8 cellular contexts compared by ENCODE assay signal in the genomic region with DNA sequence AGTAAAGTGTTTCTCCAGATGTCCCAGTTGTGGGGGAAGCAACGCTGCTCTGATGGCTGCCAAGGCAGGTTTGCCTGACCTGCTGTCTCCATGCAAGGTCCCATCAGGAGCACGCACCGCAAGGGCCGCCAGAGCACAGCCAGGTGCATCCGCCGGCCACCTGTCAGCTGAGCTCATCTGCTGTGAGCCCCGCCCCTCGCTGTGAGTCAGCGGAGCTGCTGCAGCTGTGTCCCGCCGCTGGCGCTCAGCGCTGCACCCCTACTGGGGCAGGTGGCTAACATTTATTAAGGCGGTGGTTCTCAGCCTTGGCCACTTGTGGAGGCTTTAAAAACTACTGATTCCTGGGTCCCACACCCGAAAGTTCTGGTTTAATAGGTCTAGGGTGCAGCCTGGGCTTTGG.
DNase-seq lines count a peak whose midpoint lies in the region; ATAC-seq, FAIRE-seq and TF ChIP-seq lines count a peak whose summit lies in the region.

No MANE protein-coding gene starts in this region.

- no peak overlapping the region for H3K4me3 ChIP-seq in small intestine (ENCODE audit: low read depth in 1 of 2, low read length in 2 of 2)

- H3K27me3 ChIP-seq in small intestine (ENCODE audit: control insufficient read depth in 2 of 2, insufficient read depth in 2 of 2, low read length in 2 of 2): no peaks in the 10 kb centered on the region

- intact Hi-C loops in left cardiac atrium (cut with DNase I): no loop called here
- intact Hi-C loops in Right ventricle myocardium inferior (cut with DNase I): loop anchor here (5.0 kb wide), 1 partner anchor 395 kb away; no protein-coding TSS in a partner anchor

- no peak overlapping the region for H3K4me3 Mint-ChIP-seq in endothelial cell (ENCODE audit: unreplicated experiment)

- peaks cover 3% of the 10 kb centered on the region for H3K27me3 Mint-ChIP-seq in endothelial cell (ENCODE audit: unreplicated experiment)

- no peak for TF ChIP-seq CTCF in endothelial cell (IDR thresholded peaks at IDR 0.05; ENCODE audit: unreplicated experiment)

- no peaks in the 10 kb centered on the region for H3K36me3 Mint-ChIP-seq in endothelial cell (ENCODE audit: low read depth, unreplicated experiment)

- H3K4me1 ChIP-seq in small intestine (ENCODE audit: control insufficient read depth in 2 of 2, insufficient read depth in 1 of 2, low read depth in 1 of 2, low read length in 1 of 2): no peaks in the 10 kb centered on the region

- H3K9me3 ChIP-seq in small intestine (ENCODE audit: control insufficient read depth, low read depth): no peaks in the 10 kb centered on the region

- peaks cover 7% of the 10 kb centered on the region for H3K4me1 Mint-ChIP-seq in endothelial cell (ENCODE audit: unreplicated experiment)

- 7 to 34% (median 24%) methylated on average over 13 to 15 of the region's 15 CpGs for WGBS in small intestine, 3 donors

- H3K36me3 ChIP-seq in small intestine (ENCODE audit: control insufficient read depth in 2 of 2, insufficient read depth in 2 of 2, low read length in 2 of 2): no peaks in the 10 kb centered on the region

- H3K27ac Mint-ChIP-seq in endothelial cell (ENCODE audit: unreplicated experiment): no peak overlapping the region

- DNase-seq in left cardiac atrium: no peak
- DNase-seq in Right ventricle myocardium inferior (ENCODE audit: missing footprints): no peak
- peak; percentile 73 for DNase-seq in NAMALWA (ENCODE audit: low spot score)
- peak; percentile 51 for DNase-seq in endothelial cell (ENCODE audit: low spot score)
- DNase-seq in small intestine: peak; percentile 67
- no peak for DNase-seq in NOMO-1 treated with dmso at 0.1 percent for 144 hours (lab: John Stamatoyannopoulos, UW; ENCODE audit: unreplicated experiment)

- H3K9me3 Mint-ChIP-seq in endothelial cell (ENCODE audit: unreplicated experiment): no peaks in the 10 kb centered on the region

- no peak for FAIRE-seq in small intestine (lab: Jason Lieb, UNC)

- H3K27ac ChIP-seq in small intestine (ENCODE audit: low read depth in 1 of 2, low read length in 1 of 2): no peak overlapping the region

- ATAC-seq in left cardiac atrium (peak; percentile 36 to 79), Right ventricle myocardium inferior (no peak), HG03196 (IDR thresholded peaks at IDR 0.05; ENCODE audit: unreplicated experiment) (no peak)
- peak; percentile 79 to 82 for ATAC-seq in activated CD4-positive, CD25-positive, alpha-beta regulatory T cell treated with anti-CD3 and anti-CD28 coated beads, Interleukin-2, amount 50 U/mL, for 24 hours

Comparison
In these comparisons a context has a peak if more than half of its experiments do, and no peak if none do; other contexts are left out.
1. ATAC-seq: peak in left cardiac atrium (2 of 2) and activated CD4-positive, CD25-positive, alpha-beta regulatory T cell treated with anti-CD3 and anti-CD28 coated beads, Interleukin-2, amount 50 U/mL, for 24 hours (2 of 2); none in Right ventricle myocardium inferior (single experiment) and HG03196 (single experiment).
2. DNase-seq: peak in NAMALWA (single experiment), endothelial cell (single experiment) and small intestine (single experiment); none in left cardiac atrium (single experiment), Right ventricle myocardium inferior (single experiment) and NOMO-1 treated with dmso at 0.1 percent for 144 hours (single experiment).